37 cellular contexts compared by ENCODE assay signal in the genomic region with DNA sequence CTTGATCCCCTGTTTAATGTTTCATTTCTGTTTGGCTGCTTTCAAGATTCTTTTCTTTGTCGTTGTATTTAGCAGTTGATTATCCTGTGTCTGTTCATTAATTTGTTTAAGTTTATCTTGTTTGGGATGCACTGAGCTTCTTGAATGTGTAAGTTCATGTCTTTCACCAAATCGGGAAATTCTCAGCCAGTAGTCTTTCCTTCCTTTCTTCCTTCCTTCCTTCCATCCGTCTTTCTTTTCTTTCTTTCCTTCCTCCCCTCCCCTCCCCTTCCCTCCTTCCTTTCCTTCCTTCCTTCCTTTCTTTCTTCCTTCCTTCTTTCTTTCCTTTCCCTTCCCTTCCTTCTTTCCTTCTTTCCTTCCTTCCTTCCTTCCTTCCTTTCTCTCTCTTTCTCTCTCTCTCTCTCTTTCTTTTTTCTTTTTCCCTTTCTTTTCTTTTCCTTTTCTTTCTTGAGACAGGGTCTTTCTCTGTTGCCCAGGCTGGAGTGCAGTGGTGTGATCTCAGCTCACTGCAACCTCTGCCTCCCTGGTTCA.
"Had no signal": no experiment of that assay in that cellular context is flagged by ENCODE, and none has a peak within 500 bp of the region (broad histone marks: within the 10 kb centered on the region; RNA-seq: fewer than 3 reads in every experiment).

No MANE protein-coding gene starts in this region.

- H3K36me3 ChIP-seq: ascending aorta, cardiac muscle cell, Peyer's patch had no signal

- H3K27me3 ChIP-seq: ascending aorta, Peyer's patch had no signal

- DNase-seq: activated CD4-positive, alpha-beta T cell treated with anti-CD3 and anti-CD28 coated beads for 1 hour; activated CD4-positive, alpha-beta T cell treated with anti-CD3 and anti-CD28 coated beads for 48 hours; activated CD4-positive, CD25-positive, alpha-beta regulatory T cell; activated CD8-positive, alpha-beta memory T cell treated with anti-CD3 and anti-CD28 coated beads for 24 hours; activated CD8-positive, alpha-beta memory T cell treated with anti-CD3 and anti-CD28 coated beads, Interleukin-2, amount 10 ng/mL, durations not matched to agents 7 days and 5 days; activated CD8-positive, alpha-beta memory T cell treated with anti-CD3 and anti-CD28 coated beads, Interleukin-2, amount 50 U/mL, for 48 hours; activated effector memory CD4-positive, alpha-beta T cell treated with anti-CD3 and anti-CD28 coated beads, Interleukin-2, amount 50 U/mL, for 16 hours; activated naive CD4-positive, alpha-beta T cell; activated naive CD4-positive, alpha-beta T cell treated with anti-CD3 and anti-CD28 coated beads, Interleukin-2, amount 50 U/mL, for 16 hours; activated naive CD8-positive, alpha-beta T cell treated with anti-CD3 and anti-CD28 coated beads, Interleukin-2, amount 10 ng/mL, durations not matched to agents 7 days and 5 days; activated T-cell treated with anti-CD3 and anti-CD28 coated beads, Interleukin-2, amount 50 U/mL, for 48 hours; amygdala; Karpas-422; NCI-H1105 treated with DMSO at 0.1 percent for 48 hours; NCI-H1436; NCI-H1694; NCI-H1930; NCI-H2081 treated with DMSO at 0.1 percent for 48 hours; NCI-H226; NCI-H446 treated with DMSO at 0.1 percent for 48 hours; NCI-H524; NCI-H69; NCI-H82; PC-3; Peyer's patch; RPMI8226; SIG-M5; SW 1271; T-helper 1 cell; T-helper 2 cell; T-helper 9 cell had no signal

- H3K4me3 ChIP-seq: ascending aorta, cardiac muscle cell, Peyer's patch had no signal

- H3K27ac Mint-ChIP-seq: activated CD4-positive, alpha-beta memory T cell treated with anti-CD3 and anti-CD28 coated beads, Interleukin-2, amount 10 ng/mL, durations not matched to agents 7 days and 5 days; activated CD8-positive, alpha-beta memory T cell treated with anti-CD3 and anti-CD28 coated beads, Interleukin-2, amount 10 ng/mL, durations not matched to agents 7 days and 5 days; activated naive CD8-positive, alpha-beta T cell treated with anti-CD3 and anti-CD28 coated beads, Interleukin-2, amount 10 ng/mL, durations not matched to agents 7 days and 5 days had no signal

- H3K4me1 ChIP-seq: ascending aorta, Peyer's patch had no signal

- H3K9me3 ChIP-seq: ascending aorta, Peyer's patch had no signal

- H3K27ac ChIP-seq: ascending aorta, cardiac muscle cell, Peyer's patch, VCaP had no signal

- H3K4me3 Mint-ChIP-seq: activated CD4-positive, alpha-beta memory T cell treated with anti-CD3 and anti-CD28 coated beads, Interleukin-2, amount 10 ng/mL, durations not matched to agents 7 days and 5 days; activated CD8-positive, alpha-beta memory T cell treated with anti-CD3 and anti-CD28 coated beads, Interleukin-2, amount 10 ng/mL, durations not matched to agents 7 days and 5 days; activated naive CD8-positive, alpha-beta T cell treated with anti-CD3 and anti-CD28 coated beads, Interleukin-2, amount 10 ng/mL, durations not matched to agents 7 days and 5 days; central memory CD8-positive, alpha-beta T cell had no signal

- ATAC-seq: activated CD8-positive, alpha-beta memory T cell treated with anti-CD3 and anti-CD28 coated beads, Interleukin-2, amount 10 ng/mL, durations not matched to agents 7 days and 5 days; PC-3; SK-N-SH treated with all-trans-retinoic acid at 6 μM for 48 hours had no signal

- H3K4me1 Mint-ChIP-seq: activated CD4-positive, alpha-beta memory T cell treated with anti-CD3 and anti-CD28 coated beads, Interleukin-2, amount 10 ng/mL, durations not matched to agents 7 days and 5 days; activated CD8-positive, alpha-beta memory T cell treated with anti-CD3 and anti-CD28 coated beads, Interleukin-2, amount 10 ng/mL, durations not matched to agents 7 days and 5 days; central memory CD8-positive, alpha-beta T cell had no signal
